1 cellular context compared by ENCODE assay signal in the genomic region with DNA sequence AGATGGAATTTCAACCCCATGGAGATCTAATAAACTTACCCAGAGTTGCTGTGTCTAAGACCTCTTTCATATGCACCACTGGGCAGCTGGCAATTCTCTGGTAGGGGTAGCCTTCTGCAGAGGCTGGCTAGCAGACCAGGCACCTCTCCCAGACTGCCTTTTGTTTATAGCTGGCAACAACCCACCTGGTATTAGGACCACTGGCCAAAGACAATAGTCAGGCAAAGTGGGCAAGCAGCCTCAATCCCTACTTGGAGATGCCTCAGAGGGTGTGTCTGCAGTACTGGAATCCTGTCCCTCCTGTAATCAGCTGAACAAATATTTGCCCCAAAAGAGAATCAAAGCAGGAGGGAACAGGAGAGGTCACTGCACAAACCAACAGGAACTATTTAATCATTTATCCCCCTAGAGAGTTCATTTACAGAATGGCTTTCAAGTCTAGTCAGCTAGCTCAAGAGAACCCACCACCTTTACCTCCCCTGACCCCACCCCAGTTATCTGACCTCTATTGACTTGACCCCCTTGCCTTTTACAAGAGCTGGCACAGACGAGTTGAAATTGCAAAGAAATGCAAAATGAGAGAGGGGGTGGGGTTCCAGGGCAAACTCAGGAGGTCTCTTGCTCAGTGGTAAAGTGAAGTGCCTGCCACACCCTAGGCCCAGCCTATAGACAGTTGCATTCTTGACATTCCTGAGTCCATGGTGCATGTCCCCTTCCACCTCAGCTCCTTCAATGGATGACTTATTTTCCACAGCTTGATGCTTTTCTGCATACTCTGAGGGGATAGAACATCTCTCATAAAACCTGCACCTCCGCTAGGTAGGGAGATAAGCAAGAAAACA.
TF ChIP-seq lines count a peak whose summit lies in the region.

No MANE protein-coding gene starts in this region.

TF ChIP-seq in HepG2, 621 proteins besides CTCF, POLR2A, EP300 and RAD21 (continued from another document and continues in another):
- TF ChIP-seq, protein P1, sequence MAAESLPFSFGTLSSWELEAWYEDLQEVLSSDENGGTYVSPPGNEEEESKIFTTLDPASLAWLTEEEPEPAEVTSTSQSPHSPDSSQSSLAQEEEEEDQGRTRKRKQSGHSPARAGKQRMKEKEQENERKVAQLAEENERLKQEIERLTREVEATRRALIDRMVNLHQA (CRISPR knock-in tag; IDR thresholded peaks at IDR 0.05), result no peak
- TF ChIP-seq, protein P2, sequence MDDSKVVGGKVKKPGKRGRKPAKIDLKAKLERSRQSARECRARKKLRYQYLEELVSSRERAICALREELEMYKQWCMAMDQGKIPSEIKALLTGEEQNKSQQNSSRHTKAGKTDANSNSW (CRISPR knock-in tag; IDR thresholded peaks at IDR 0.05; ENCODE audit: borderline replicate concordance), result no peak; the same call in none of the 2 replicates
- TF ChIP-seq AKAP8 (CRISPR knock-in tag; IDR thresholded peaks at IDR 0.05), result peak; percentile 89; the same call in 1 of the 2 replicates
- no peak for TF ChIP-seq EEA1 (CRISPR knock-in tag; IDR thresholded peaks at IDR 0.05; ENCODE audit: borderline replicate concordance)
- no peak; the same call in 1 of the 2 replicates for TF ChIP-seq ZNF207 (IDR thresholded peaks at IDR 0.05; ENCODE audit: borderline replicate concordance)
- TF ChIP-seq NFE2L1 (CRISPR knock-in tag; IDR thresholded peaks at IDR 0.05; ENCODE audit: borderline replicate concordance), result no peak
- TF ChIP-seq, protein P3, sequence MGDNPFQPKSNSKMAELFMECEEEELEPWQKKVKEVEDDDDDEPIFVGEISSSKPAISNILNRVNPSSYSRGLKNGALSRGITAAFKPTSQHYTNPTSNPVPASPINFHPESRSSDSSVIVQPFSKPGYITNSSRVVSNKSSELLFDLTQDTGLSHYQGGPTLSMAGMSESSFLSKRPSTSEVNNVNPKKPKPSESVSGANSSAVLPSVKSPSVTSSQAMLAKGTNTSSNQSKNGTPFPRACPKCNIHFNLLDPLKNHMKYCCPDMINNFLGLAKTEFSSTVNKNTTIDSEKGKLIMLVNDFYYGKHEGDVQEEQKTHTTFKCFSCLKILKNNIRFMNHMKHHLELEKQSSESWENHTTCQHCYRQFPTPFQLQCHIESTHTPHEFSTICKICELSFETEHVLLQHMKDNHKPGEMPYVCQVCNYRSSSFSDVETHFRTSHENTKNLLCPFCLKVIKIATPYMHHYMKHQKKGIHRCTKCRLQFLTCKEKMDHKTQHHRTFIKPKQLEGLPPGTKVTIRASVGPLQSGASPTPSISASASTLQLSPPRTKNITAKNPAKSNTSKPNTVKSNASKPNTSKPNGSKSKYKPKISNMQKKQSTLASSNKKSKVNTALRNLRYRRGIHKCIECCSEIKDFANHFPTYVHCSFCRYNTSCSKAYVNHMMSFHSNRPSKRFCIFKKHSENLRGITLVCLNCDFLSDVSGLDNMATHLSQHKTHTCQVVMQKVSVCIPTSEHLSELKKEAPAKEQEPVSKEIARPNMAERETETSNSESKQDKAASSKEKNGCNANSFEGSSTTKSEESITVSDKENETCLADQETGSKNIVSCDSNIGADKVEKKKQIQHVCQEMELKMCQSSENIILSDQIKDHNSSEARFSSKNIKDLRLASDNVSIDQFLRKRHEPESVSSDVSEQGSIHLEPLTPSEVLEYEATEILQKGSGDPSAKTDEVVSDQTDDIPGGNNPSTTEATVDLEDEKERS (CRISPR knock-in tag; IDR thresholded peaks at IDR 0.05), result peak; percentile 81
- TF ChIP-seq, protein P4, sequence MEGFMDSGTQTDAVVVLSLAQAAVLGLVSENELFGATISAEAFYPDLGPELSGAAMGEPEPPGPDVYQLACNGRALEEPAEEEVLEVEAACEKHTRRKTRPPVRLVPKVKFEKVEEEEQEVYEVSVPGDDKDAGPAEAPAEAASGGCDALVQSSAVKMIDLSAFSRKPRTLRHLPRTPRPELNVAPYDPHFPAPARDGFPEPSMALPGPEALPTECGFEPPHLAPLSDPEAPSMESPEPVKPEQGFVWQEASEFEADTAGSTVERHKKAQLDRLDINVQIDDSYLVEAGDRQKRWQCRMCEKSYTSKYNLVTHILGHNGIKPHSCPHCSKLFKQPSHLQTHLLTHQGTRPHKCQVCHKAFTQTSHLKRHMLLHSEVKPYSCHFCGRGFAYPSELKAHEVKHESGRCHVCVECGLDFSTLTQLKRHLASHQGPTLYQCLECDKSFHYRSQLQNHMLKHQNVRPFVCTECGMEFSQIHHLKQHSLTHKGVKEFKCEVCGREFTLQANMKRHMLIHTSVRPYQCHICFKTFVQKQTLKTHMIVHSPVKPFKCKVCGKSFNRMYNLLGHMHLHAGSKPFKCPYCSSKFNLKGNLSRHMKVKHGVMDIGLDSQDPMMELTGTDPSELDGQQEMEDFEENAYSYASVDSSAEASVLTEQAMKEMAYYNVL (CRISPR knock-in tag; IDR thresholded peaks at IDR 0.05; ENCODE audit: borderline replicate concordance), result peak; percentile 92; the same call in 1 of the 2 replicates
- no peak; the same call in 1 of the 2 replicates for TF ChIP-seq ZMAT3 (CRISPR knock-in tag; conservative IDR thresholded peaks at IDR 0.05)
- peak; percentile 88 for TF ChIP-seq PAF1 (CRISPR knock-in tag; IDR thresholded peaks at IDR 0.05)
- peak; percentile 83; the same call in 1 of the 2 replicates for TF ChIP-seq RORA (CRISPR knock-in tag; IDR thresholded peaks at IDR 0.05)
- peak; percentile 82 for TF ChIP-seq DMAP1 (CRISPR knock-in tag; IDR thresholded peaks at IDR 0.05)
- TF ChIP-seq, protein P5, sequence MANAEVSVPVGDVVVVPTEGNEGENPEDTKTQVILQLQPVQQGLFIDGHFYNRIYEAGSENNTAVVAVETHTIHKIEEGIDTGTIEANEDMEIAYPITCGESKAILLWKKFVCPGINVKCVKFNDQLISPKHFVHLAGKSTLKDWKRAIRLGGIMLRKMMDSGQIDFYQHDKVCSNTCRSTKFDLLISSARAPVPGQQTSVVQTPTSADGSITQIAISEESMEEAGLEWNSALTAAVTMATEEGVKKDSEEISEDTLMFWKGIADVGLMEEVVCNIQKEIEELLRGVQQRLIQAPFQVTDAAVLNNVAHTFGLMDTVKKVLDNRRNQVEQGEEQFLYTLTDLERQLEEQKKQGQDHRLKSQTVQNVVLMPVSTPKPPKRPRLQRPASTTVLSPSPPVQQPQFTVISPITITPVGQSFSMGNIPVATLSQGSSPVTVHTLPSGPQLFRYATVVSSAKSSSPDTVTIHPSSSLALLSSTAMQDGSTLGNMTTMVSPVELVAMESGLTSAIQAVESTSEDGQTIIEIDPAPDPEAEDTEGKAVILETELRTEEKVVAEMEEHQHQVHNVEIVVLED (CRISPR knock-in tag; IDR thresholded peaks at IDR 0.05; ENCODE audit: borderline replicate concordance), result peak; percentile 63
- TF ChIP-seq, protein P6, sequence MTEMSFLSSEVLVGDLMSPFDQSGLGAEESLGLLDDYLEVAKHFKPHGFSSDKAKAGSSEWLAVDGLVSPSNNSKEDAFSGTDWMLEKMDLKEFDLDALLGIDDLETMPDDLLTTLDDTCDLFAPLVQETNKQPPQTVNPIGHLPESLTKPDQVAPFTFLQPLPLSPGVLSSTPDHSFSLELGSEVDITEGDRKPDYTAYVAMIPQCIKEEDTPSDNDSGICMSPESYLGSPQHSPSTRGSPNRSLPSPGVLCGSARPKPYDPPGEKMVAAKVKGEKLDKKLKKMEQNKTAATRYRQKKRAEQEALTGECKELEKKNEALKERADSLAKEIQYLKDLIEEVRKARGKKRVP (CRISPR knock-in tag; IDR thresholded peaks at IDR 0.05), result peak in 1 of 2 experiments; percentile 73; a peak in 2 of 4 replicates
- peak; percentile 81 for TF ChIP-seq ZSCAN29 (CRISPR knock-in tag; conservative IDR thresholded peaks at IDR 0.05)
- no peak for TF ChIP-seq CAMTA2 (CRISPR knock-in tag; IDR thresholded peaks at IDR 0.05; ENCODE audit: borderline replicate concordance)
- peak; percentile 82 for TF ChIP-seq FOXA1 (IDR thresholded peaks at IDR 0.05)
- peak; percentile 98 for TF ChIP-seq FOXA1 (CRISPR knock-in tag; IDR thresholded peaks at IDR 0.05)
- TF ChIP-seq, protein P7, sequence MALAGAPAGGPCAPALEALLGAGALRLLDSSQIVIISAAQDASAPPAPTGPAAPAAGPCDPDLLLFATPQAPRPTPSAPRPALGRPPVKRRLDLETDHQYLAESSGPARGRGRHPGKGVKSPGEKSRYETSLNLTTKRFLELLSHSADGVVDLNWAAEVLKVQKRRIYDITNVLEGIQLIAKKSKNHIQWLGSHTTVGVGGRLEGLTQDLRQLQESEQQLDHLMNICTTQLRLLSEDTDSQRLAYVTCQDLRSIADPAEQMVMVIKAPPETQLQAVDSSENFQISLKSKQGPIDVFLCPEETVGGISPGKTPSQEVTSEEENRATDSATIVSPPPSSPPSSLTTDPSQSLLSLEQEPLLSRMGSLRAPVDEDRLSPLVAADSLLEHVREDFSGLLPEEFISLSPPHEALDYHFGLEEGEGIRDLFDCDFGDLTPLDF (CRISPR knock-in tag; IDR thresholded peaks at IDR 0.05), result peak; percentile 59; the same call in 1 of the 2 replicates
- TF ChIP-seq KDM6A (CRISPR knock-in tag; IDR thresholded peaks at IDR 0.05; ENCODE audit: low read depth), result peak; percentile 78
- peak; percentile 88 for TF ChIP-seq HNF4A (CRISPR knock-in tag; IDR thresholded peaks at IDR 0.05)
- TF ChIP-seq, protein P8, sequence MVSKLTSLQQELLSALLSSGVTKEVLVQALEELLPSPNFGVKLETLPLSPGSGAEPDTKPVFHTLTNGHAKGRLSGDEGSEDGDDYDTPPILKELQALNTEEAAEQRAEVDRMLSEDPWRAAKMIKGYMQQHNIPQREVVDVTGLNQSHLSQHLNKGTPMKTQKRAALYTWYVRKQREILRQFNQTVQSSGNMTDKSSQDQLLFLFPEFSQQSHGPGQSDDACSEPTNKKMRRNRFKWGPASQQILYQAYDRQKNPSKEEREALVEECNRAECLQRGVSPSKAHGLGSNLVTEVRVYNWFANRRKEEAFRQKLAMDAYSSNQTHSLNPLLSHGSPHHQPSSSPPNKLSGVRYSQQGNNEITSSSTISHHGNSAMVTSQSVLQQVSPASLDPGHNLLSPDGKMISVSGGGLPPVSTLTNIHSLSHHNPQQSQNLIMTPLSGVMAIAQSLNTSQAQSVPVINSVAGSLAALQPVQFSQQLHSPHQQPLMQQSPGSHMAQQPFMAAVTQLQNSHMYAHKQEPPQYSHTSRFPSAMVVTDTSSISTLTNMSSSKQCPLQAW (CRISPR knock-in tag; IDR thresholded peaks at IDR 0.05), result peak; percentile 87; the same call in 1 of the 2 replicates
- peak; percentile 55; the same call in 1 of the 2 replicates for TF ChIP-seq KMT2A (CRISPR knock-in tag; IDR thresholded peaks at IDR 0.05)
- TF ChIP-seq ZNF724P (CRISPR knock-in tag; IDR thresholded peaks at IDR 0.05; ENCODE audit: borderline replicate concordance), result peak; percentile 38; the same call in 1 of the 2 replicates
- 0 out of 2 replicates have a peak, but pooled peaks have one; percentile 71 for TF ChIP-seq ZNF34 (CRISPR knock-in tag; IDR thresholded peaks at IDR 0.05; ENCODE audit: borderline replicate concordance)
- TF ChIP-seq KAT2B (IDR thresholded peaks at IDR 0.05; ENCODE audit: borderline replicate concordance, low read depth, low read length), result peak; percentile 9; the same call in 1 of the 2 replicates
- peak; percentile 99 for TF ChIP-seq MED13 (CRISPR knock-in tag; IDR thresholded peaks at IDR 0.05)
- 0 out of 2 replicates have a peak, but pooled peaks have one; percentile 25 for TF ChIP-seq KDM5B (CRISPR knock-in tag; IDR thresholded peaks at IDR 0.05; ENCODE audit: borderline replicate concordance)
- TF ChIP-seq, protein P9, sequence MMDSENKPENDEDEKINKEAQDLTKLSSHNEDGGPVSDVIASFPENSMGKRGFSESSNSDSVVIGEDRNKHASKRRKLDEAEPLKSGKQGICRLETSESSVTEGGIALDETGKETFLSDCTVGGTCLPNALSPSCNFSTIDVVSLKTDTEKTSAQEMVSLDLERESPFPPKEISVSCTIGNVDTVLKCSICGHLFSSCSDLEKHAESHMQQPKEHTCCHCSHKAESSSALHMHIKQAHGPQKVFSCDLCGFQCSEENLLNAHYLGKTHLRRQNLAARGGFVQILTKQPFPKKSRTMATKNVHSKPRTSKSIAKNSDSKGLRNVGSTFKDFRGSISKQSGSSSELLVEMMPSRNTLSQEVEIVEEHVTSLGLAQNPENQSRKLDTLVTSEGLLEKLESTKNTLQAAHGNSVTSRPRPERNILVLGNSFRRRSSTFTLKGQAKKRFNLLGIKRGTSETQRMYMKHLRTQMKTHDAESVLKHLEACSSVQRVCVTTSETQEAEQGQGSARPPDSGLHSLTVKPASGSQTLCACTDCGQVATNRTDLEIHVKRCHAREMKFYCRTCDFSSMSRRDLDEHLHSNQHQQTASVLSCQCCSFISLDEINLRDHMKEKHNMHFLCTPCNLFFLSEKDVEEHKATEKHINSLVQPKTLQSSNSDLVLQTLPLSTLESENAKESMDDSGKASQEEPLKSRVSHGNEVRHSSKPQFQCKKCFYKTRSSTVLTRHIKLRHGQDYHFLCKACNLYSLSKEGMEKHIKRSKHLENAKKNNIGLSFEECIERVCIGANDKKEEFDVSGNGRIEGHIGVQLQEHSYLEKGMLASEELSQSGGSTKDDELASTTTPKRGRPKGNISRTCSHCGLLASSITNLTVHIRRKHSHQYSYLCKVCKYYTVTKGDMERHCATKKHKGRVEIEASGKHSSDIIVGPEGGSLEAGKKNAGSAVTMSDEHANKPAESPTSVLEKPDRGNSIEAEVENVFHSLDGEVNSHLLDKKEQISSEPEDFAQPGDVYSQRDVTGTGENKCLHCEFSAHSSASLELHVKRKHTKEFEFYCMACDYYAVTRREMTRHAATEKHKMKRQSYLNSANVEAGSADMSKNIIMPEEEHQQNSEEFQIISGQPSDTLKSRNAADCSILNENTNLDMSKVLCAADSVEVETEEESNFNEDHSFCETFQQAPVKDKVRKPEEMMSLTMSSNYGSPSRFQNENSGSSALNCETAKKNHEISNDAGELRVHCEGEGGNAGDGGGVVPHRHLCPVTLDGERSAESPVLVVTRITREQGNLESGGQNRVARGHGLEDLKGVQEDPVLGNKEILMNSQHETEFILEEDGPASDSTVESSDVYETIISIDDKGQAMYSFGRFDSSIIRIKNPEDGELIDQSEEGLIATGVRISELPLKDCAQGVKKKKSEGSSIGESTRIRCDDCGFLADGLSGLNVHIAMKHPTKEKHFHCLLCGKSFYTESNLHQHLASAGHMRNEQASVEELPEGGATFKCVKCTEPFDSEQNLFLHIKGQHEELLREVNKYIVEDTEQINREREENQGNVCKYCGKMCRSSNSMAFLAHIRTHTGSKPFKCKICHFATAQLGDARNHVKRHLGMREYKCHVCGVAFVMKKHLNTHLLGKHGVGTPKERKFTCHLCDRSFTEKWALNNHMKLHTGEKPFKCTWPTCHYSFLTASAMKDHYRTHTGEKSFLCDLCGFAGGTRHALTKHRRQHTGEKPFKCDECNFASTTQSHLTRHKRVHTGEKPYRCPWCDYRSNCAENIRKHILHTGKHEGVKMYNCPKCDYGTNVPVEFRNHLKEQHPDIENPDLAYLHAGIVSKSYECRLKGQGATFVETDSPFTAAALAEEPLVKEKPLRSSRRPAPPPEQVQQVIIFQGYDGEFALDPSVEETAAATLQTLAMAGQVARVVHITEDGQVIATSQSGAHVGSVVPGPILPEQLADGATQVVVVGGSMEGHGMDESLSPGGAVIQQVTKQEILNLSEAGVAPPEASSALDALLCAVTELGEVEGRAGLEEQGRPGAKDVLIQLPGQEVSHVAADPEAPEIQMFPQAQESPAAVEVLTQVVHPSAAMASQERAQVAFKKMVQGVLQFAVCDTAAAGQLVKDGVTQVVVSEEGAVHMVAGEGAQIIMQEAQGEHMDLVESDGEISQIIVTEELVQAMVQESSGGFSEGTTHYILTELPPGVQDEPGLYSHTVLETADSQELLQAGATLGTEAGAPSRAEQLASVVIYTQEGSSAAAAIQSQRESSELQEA (CRISPR knock-in tag; IDR thresholded peaks at IDR 0.05; ENCODE audit: not compliant biosample characterization), result peak; percentile 9
- TF ChIP-seq ZNF331 (CRISPR knock-in tag; IDR thresholded peaks at IDR 0.05), result peak; percentile 86
- TF ChIP-seq CHCHD3 (CRISPR knock-in tag; IDR thresholded peaks at IDR 0.05), result 0 out of 2 replicates have a peak, but pooled peaks have one; percentile 33
- peak; percentile 71 for TF ChIP-seq HNRNPK (IDR thresholded peaks at IDR 0.05; ENCODE audit: low read depth, low read length, poor library complexity, severe bottlenecking)
- TF ChIP-seq NR1H2 (CRISPR knock-in tag; IDR thresholded peaks at IDR 0.05; ENCODE audit: borderline replicate concordance, low read depth), result peak; percentile 89
- TF ChIP-seq ZNF629 (CRISPR knock-in tag; conservative IDR thresholded peaks at IDR 0.05), result peak; percentile 58
